Comparison of ENCODE assay signal across 10 cellular contexts in the genomic region with DNA sequence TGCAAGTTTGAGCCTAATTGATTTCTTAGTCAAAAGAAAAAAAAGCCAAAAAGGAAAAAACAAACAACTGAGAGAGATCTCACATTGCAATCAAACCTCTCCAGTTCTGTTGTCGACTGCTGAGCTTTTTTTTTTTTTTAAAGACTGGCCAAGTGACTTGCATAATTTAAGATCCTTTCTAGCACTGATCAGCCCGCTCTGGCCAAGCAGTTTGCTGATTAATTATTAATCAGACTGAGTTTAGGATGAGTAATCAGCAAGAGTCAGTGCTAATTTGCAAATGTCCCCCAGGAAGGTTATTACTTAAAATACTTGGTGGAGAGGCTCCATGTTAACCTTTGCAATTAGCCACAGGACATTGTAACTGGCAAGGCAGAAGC. TPM values are rescaled to one million over a fixed set of nuclear protein-coding genes. Genes with fewer than 3 reads are reported as not detected.
DNase-seq lines count a peak whose midpoint lies in the region; ATAC-seq, FAIRE-seq and TF ChIP-seq lines count a peak whose summit lies in the region.
"Had no signal": no experiment of that assay in that cellular context is flagged by ENCODE, and none has a peak within 500 bp of the region (broad histone marks: within the 10 kb centered on the region; RNA-seq: fewer than 3 reads in every experiment).

No MANE protein-coding gene starts in this region.

- H3K9ac ChIP-seq in kidney (ENCODE audit: low read length in 2 of 2): peak overlapping the region in 1 of 2 donors; percentile 36

- H3K4me1 Mint-ChIP-seq in stimulated activated naive CD8-positive, alpha-beta T cell treated with anti-CD3 and anti-CD28 coated beads, Interleukin-15, amount 100 ng/mL, for 72 hours: no peaks in the 10 kb centered on the region
- H3K4me1 Mint-ChIP-seq: neural crest cell had no signal

- H3K4me3 Mint-ChIP-seq in stimulated activated naive CD8-positive, alpha-beta T cell treated with anti-CD3 and anti-CD28 coated beads, Interleukin-15, amount 100 ng/mL, for 72 hours: no peak overlapping the region
- H3K4me3 Mint-ChIP-seq: neural crest cell had no signal

- peak; percentile 28 for DNase-seq in HT1080 (ENCODE audit: low read depth)
- no peak for DNase-seq in kidney
- no peak for DNase-seq in KG1 (lab: John Stamatoyannopoulos, UW)
- DNase-seq in GDM1 (lab: John Stamatoyannopoulos, UW): no peak
- DNase-seq in COLO668 (lab: John Stamatoyannopoulos, UW; ENCODE audit: unreplicated experiment): no peak
- DNase-seq in stimulated activated naive CD8-positive, alpha-beta T cell treated with anti-CD3 and anti-CD28 coated beads, Interleukin-15, amount 100 ng/mL, for 72 hours: no peak

- peak; percentile 15 for TF ChIP-seq POLR2A in GM18526 (IDR thresholded peaks at IDR 0.05; ENCODE audit: extremely low read depth, insufficient read length)

- no peak for TF ChIP-seq CTCF in kidney (IDR thresholded peaks at IDR 0.05; ENCODE audit: borderline replicate concordance, extremely low read depth, insufficient read depth)

- H3K36me3 ChIP-seq in kidney (ENCODE audit: control insufficient read depth in 1 of 2, insufficient read depth in 2 of 2, low read length in 2 of 2): no peaks in the 10 kb centered on the region
- H3K36me3 ChIP-seq: SJSA1 had no signal

- peaks cover 15 to 23% of the 10 kb centered on the region in 2 donors for H3K4me1 ChIP-seq in kidney (ENCODE audit: control insufficient read depth in 1 of 2, insufficient read depth in 1 of 2, low read depth in 1 of 2, low read length in 2 of 2)
- H3K4me1 ChIP-seq: SJSA1 had no signal

- intact Hi-C loops in kidney (cut with DNase I): no loop called here

- FAIRE-seq in kidney (lab: Jason Lieb, UNC): peak; percentile 97

- no peak overlapping the region for H3K27ac Mint-ChIP-seq in stimulated activated naive CD8-positive, alpha-beta T cell treated with anti-CD3 and anti-CD28 coated beads, Interleukin-15, amount 100 ng/mL, for 72 hours

- peaks cover 25% of the 10 kb centered on the region for H3K27me3 Mint-ChIP-seq in stimulated activated naive CD8-positive, alpha-beta T cell treated with anti-CD3 and anti-CD28 coated beads, Interleukin-15, amount 100 ng/mL, for 72 hours

- H3K27ac ChIP-seq in kidney (ENCODE audit: low read depth in 2 of 2, low read length in 2 of 2): peak overlapping the region; percentile 13 to 60
- H3K27ac ChIP-seq: SJSA1 had no signal

- H3K4me3 ChIP-seq in kidney (ENCODE audit: low read length in 2 of 2): no peak overlapping the region
- H3K4me3 ChIP-seq: SJSA1 had no signal

- H3K9me3 ChIP-seq in kidney (ENCODE audit: control insufficient read depth in 1 of 2, low read length in 2 of 2): no peaks in the 10 kb centered on the region
- H3K9me3 ChIP-seq: SJSA1 had no signal

- peak; percentile 54 for ATAC-seq in GM21825 (IDR thresholded peaks at IDR 0.05; ENCODE audit: unreplicated experiment)
- no peak for ATAC-seq in stimulated activated naive CD8-positive, alpha-beta T cell treated with anti-CD3 and anti-CD28 coated beads, Interleukin-15, amount 100 ng/mL, for 72 hours

- H3K9me3 Mint-ChIP-seq in stimulated activated naive CD8-positive, alpha-beta T cell treated with anti-CD3 and anti-CD28 coated beads, Interleukin-15, amount 100 ng/mL, for 72 hours: peaks cover 0 to 7% of the 10 kb centered on the region in 2 donors

RNA-seq across cellular contexts. Expression of a gene that starts 39.3 kb away (rescaled TPM):
- total RNA-seq in HT1080 (2014; rRNA removed; shearing (Covaris generic)): not detected in 2 replicates
- polyA plus RNA-seq in HT1080 (2015; cell fraction: cytosol; rRNA removed): not detected in 2 replicates
- polyA plus RNA-seq in HT1080 (2015; cell fraction: nucleus; rRNA removed): not detected in 2 replicates
- not detected for total RNA-seq in kidney
- polyA plus RNA-seq in kidney (ENCODE audit: insufficient read depth, low read depth, low replicate concordance): not detected
- total RNA-seq: neural crest cell, SJSA1 had no signal
